15 cellular contexts compared by ENCODE assay signal in the genomic region with DNA sequence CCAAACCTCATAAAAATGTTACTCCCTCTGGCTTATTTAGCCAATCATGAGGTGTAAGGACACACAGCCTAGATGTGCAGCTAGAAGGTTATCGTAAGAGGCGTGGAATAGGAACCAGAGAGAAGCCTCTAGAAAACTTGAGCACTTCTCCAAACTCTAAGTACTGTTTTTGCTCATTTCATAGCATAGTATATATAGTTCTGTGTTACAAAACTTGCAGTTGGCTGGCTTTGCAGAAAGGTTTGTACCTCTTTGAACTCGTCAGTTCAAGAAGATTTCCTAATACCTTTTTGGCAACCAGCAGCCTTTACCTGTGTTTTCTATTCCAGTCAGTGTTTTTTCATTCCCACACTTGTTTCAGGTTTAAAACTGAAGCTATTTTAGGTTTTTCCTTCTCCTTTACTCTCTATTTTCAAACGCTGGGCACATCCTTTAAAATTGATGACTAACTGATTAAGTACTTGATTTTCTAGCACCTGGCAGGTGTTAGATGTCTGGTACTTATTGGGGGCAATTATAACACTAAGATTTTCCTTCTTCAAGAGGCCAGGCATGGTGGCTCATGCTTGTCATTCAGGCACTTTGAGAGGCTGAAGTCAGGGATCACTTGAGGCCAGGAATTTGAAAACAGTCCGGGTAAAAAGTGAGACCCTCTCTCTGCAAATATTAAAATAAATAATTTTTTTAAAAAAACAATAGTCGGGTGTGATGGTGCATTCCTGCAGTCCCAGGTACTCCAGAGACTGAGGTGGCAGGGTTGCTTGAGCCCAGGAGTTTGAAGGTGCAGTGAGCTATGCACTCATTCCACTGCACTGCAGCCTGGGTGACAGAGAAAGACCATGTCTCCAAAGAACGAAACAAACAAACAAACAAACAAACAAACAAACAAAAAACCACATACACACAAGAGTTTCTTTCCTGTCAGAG.
"Had no signal": no experiment of that assay in that cellular context is flagged by ENCODE, and none has a peak within 500 bp of the region (broad histone marks: within the 10 kb centered on the region; RNA-seq: fewer than 3 reads in every experiment).

No MANE protein-coding gene starts in this region.

- ATAC-seq: activated CD8-positive, alpha-beta T cell treated with anti-CD3 and anti-CD28 coated beads, Interleukin-2, amount 10 ng/mL, durations not matched to agents 7 days and 5 days; left cardiac atrium had no signal

- H3K4me1 ChIP-seq: tibial nerve, vagina had no signal

- H3K27me3 ChIP-seq: hepatocyte, tibial nerve, vagina had no signal

- H3K36me3 ChIP-seq: tibial nerve, vagina had no signal

- H3K27ac ChIP-seq: hepatocyte, tibial nerve, vagina had no signal

- DNase-seq: activated CD4-positive, alpha-beta T cell treated with anti-CD3 and anti-CD28 coated beads, Interleukin-2, amount 10 ng/mL, durations not matched to agents 24 days and 14 days; activated CD4-positive, CD25-positive, alpha-beta regulatory T cell; activated CD8-positive, alpha-beta T cell treated with anti-CD3 and anti-CD28 coated beads, Interleukin-2, amount 10 ng/mL, durations not matched to agents 7 days and 5 days; activated naive CD4-positive, alpha-beta T cell treated with anti-CD3 and anti-CD28 coated beads for 36 hours; activated T-cell treated with anti-CD3 and anti-CD28 coated beads, Interleukin-2, amount 50 U/mL, for 24 hours; caudate nucleus; left cardiac atrium; mammary epithelial cell; stimulated activated CD4-positive, alpha-beta T cell treated with anti-CD3 and anti-CD28 coated beads, Interleukin-12 subunit alpha, Interleukin-12 subunit beta, amount 100 ng/mL, for 4 hours; stimulated activated CD4-positive, alpha-beta T cell treated with anti-CD3 and anti-CD28 coated beads, Interleukin-1b, Interleukin-23, amount 100 ng/mL, for 48 hours; stimulated activated naive CD4-positive, alpha-beta T cell treated with Interleukin-2 at 50 U/mL for 16 hours; T-helper 9 cell had no signal

- H3K9me3 ChIP-seq: tibial nerve, vagina had no signal

- H3K4me3 ChIP-seq: hepatocyte, tibial nerve, vagina had no signal
